In genomic region chr14:88500611-88501010, GRCh38 we compare ENCODE assay signal across 33 cellular contexts. TPM values are rescaled to one million over a fixed set of nuclear protein-coding genes. Genes with fewer than 3 reads are reported as not detected.
"Had no signal": no experiment of that assay in that cellular context is flagged by ENCODE, and none has a peak within 500 bp of the region (broad histone marks: within the 10 kb centered on the region; RNA-seq: fewer than 3 reads in every experiment).

No MANE protein-coding gene starts in this region.

- H3K4me1 ChIP-seq: body of pancreas, breast epithelium had no signal

- H3K4me3 Mint-ChIP-seq: activated B cell treated with CpG ODN at 0.5 μM for 24 hours; activated CD4-positive, alpha-beta memory T cell treated with anti-CD3 and anti-CD28 coated beads for 36 hours; activated CD4-positive, alpha-beta T cell treated with anti-CD3 and anti-CD28 coated beads, Interleukin-2, amount 10 ng/mL, durations not matched to agents 24 days and 14 days; activated CD8-positive, alpha-beta memory T cell treated with anti-CD3 and anti-CD28 coated beads, Interleukin-2, amount 10 ng/mL, durations not matched to agents 7 days and 5 days; activated CD8-positive, alpha-beta T cell treated with anti-CD3 and anti-CD28 coated beads for 36 hours; activated naive CD4-positive, alpha-beta T cell treated with anti-CD3 and anti-CD28 coated beads, Interleukin-2, amount 10 ng/mL, durations not matched to agents 7 days and 5 days; activated naive CD4-positive, alpha-beta T cell treated with anti-CD3 and anti-CD28 coated beads, Interleukin-2, amount 50 U/mL, for 24 hours; activated naive CD8-positive, alpha-beta T cell; activated naive CD8-positive, alpha-beta T cell treated with anti-CD3 and anti-CD28 coated beads, Interleukin-2, amount 10 ng/mL, durations not matched to agents 7 days and 5 days; activated naive CD8-positive, alpha-beta T cell treated with anti-CD3 and anti-CD28 coated beads, Interleukin-2, amount 50 U/mL, for 24 hours; activated T-cell treated with anti-CD3 and anti-CD28 coated beads, Interleukin-2, amount 50 U/mL, for 24 hours; T-helper 1 cell treated with Interleukin-12 subunit alpha and Interleukin-12 subunit beta and Interleukin-4 antibody, amounts not matched to agents 30 μg/mL and 1 μg/mL, for 36 hours; T-helper 2 cell treated with Interferon-gamma antibody and Interleukin-4, amounts not matched to agents 5 μg/mL and 100 μg/mL, for 36 hours had no signal

- DNase-seq: activated B cell treated with CpG ODN at 0.5 μM for 24 hours; activated CD4-positive, alpha-beta memory T cell treated with anti-CD3 and anti-CD28 coated beads for 36 hours; activated CD4-positive, alpha-beta T cell treated with anti-CD3 and anti-CD28 coated beads for 4 hours; activated CD4-positive, alpha-beta T cell treated with anti-CD3 and anti-CD28 coated beads, Interleukin-2, amount 10 ng/mL, durations not matched to agents 24 days and 14 days; activated CD4-positive, alpha-beta T cell treated with anti-CD3 and anti-CD28 coated beads, Interleukin-2, amount 50 U/mL, for 1 hour; activated CD4-positive, alpha-beta T cell treated with anti-CD3 and anti-CD28 coated beads, Interleukin-2, amount 50 U/mL, for 4 hours; activated CD4-positive, CD25-positive, alpha-beta regulatory T cell treated with anti-CD3 and anti-CD28 coated beads, Interleukin-2, amount 50 U/mL, for 72 hours; activated CD8-positive, alpha-beta memory T cell treated with anti-CD3 and anti-CD28 coated beads, Interleukin-2, amount 10 ng/mL, durations not matched to agents 7 days and 5 days; activated CD8-positive, alpha-beta memory T cell treated with anti-CD3 and anti-CD28 coated beads, Interleukin-2, amount 50 U/mL, for 48 hours; activated CD8-positive, alpha-beta T cell treated with anti-CD3 and anti-CD28 coated beads for 36 hours; activated effector memory CD4-positive, alpha-beta T cell treated with Interleukin-2 at 50 U/mL for 16 hours; activated gamma-delta T cell; activated naive CD4-positive, alpha-beta T cell treated with anti-CD3 and anti-CD28 coated beads, Interleukin-2, amount 10 ng/mL, durations not matched to agents 7 days and 5 days; activated naive CD4-positive, alpha-beta T cell treated with Interleukin-2 at 50 U/mL for 16 hours; activated naive CD8-positive, alpha-beta T cell treated with anti-CD3 and anti-CD28 coated beads, Interleukin-2, amount 10 ng/mL, durations not matched to agents 7 days and 5 days; activated naive CD8-positive, alpha-beta T cell treated with anti-CD3 and anti-CD28 coated beads, Interleukin-2, amount 50 U/mL, for 24 hours; activated T-cell treated with anti-CD3 and anti-CD28 coated beads, Interleukin-2, amount 50 U/mL, for 24 hours; activated T-cell treated with anti-CD3 and anti-CD28 coated beads, Interleukin-2, amount 50 U/mL, for 48 hours; aorta; body of pancreas; brain microvascular endothelial cell; central memory CD4-positive, alpha-beta T cell; T-helper 1 cell; T-helper 2 cell; T-helper 9 cell had no signal

- H3K4me1 Mint-ChIP-seq: activated B cell treated with CpG ODN at 0.5 μM for 24 hours; activated CD4-positive, alpha-beta T cell treated with anti-CD3 and anti-CD28 coated beads, Interleukin-2, amount 10 ng/mL, durations not matched to agents 24 days and 14 days; activated CD8-positive, alpha-beta memory T cell treated with anti-CD3 and anti-CD28 coated beads, Interleukin-2, amount 10 ng/mL, durations not matched to agents 7 days and 5 days; activated naive CD4-positive, alpha-beta T cell treated with anti-CD3 and anti-CD28 coated beads, Interleukin-2, amount 10 ng/mL, durations not matched to agents 7 days and 5 days; activated naive CD4-positive, alpha-beta T cell treated with anti-CD3 and anti-CD28 coated beads, Interleukin-2, amount 50 U/mL, for 24 hours; activated naive CD8-positive, alpha-beta T cell treated with anti-CD3 and anti-CD28 coated beads, Interleukin-2, amount 10 ng/mL, durations not matched to agents 7 days and 5 days; activated naive CD8-positive, alpha-beta T cell treated with anti-CD3 and anti-CD28 coated beads, Interleukin-2, amount 50 U/mL, for 24 hours had no signal

- H3K9me3 ChIP-seq: body of pancreas, breast epithelium had no signal

- H3K4me3 ChIP-seq: body of pancreas, breast epithelium had no signal

- H3K9me3 Mint-ChIP-seq: activated B cell treated with CpG ODN at 0.5 μM for 24 hours; activated CD4-positive, alpha-beta memory T cell treated with anti-CD3 and anti-CD28 coated beads for 36 hours; activated CD4-positive, alpha-beta T cell treated with anti-CD3 and anti-CD28 coated beads, Interleukin-2, amount 10 ng/mL, durations not matched to agents 24 days and 14 days; activated CD8-positive, alpha-beta T cell treated with anti-CD3 and anti-CD28 coated beads for 36 hours; activated naive CD4-positive, alpha-beta T cell treated with anti-CD3 and anti-CD28 coated beads, Interleukin-2, amount 10 ng/mL, durations not matched to agents 7 days and 5 days; activated naive CD4-positive, alpha-beta T cell treated with anti-CD3 and anti-CD28 coated beads, Interleukin-2, amount 50 U/mL, for 24 hours; activated naive CD8-positive, alpha-beta T cell treated with anti-CD3 and anti-CD28 coated beads, Interleukin-2, amount 10 ng/mL, durations not matched to agents 7 days and 5 days; activated naive CD8-positive, alpha-beta T cell treated with anti-CD3 and anti-CD28 coated beads, Interleukin-2, amount 50 U/mL, for 24 hours; activated T-cell treated with anti-CD3 and anti-CD28 coated beads, Interleukin-2, amount 50 U/mL, for 24 hours; activated T-helper 2 cell treated with anti-CD3 and anti-CD28 coated beads, Interferon-gamma antibody, Interleukin-2, Interleukin-4, amounts not matched to agents 10 μg/mL and 5 μg/mL and 100 μg/mL, durations not matched to agents 14 hours and 24 hours and 36 hours; T-helper 1 cell treated with Interleukin-12 subunit alpha and Interleukin-12 subunit beta and Interleukin-4 antibody, amounts not matched to agents 30 μg/mL and 1 μg/mL, for 36 hours; T-helper 2 cell treated with Interferon-gamma antibody and Interleukin-4, amounts not matched to agents 5 μg/mL and 100 μg/mL, for 36 hours had no signal

- H3K36me3 Mint-ChIP-seq: activated CD4-positive, alpha-beta memory T cell treated with anti-CD3 and anti-CD28 coated beads for 36 hours; activated CD8-positive, alpha-beta memory T cell treated with anti-CD3 and anti-CD28 coated beads, Interleukin-2, amount 10 ng/mL, durations not matched to agents 7 days and 5 days; activated naive CD4-positive, alpha-beta T cell treated with anti-CD3 and anti-CD28 coated beads, Interleukin-2, amount 10 ng/mL, durations not matched to agents 7 days and 5 days; activated naive CD4-positive, alpha-beta T cell treated with anti-CD3 and anti-CD28 coated beads, Interleukin-2, amount 50 U/mL, for 24 hours; activated naive CD8-positive, alpha-beta T cell; activated naive CD8-positive, alpha-beta T cell treated with anti-CD3 and anti-CD28 coated beads, Interleukin-2, amount 10 ng/mL, durations not matched to agents 7 days and 5 days had no signal

- H3K27ac Mint-ChIP-seq: activated B cell treated with CpG ODN at 0.5 μM for 24 hours; activated CD4-positive, alpha-beta memory T cell treated with anti-CD3 and anti-CD28 coated beads for 36 hours; activated CD4-positive, alpha-beta T cell treated with anti-CD3 and anti-CD28 coated beads, Interleukin-2, amount 10 ng/mL, durations not matched to agents 24 days and 14 days; activated CD8-positive, alpha-beta memory T cell treated with anti-CD3 and anti-CD28 coated beads, Interleukin-2, amount 10 ng/mL, durations not matched to agents 7 days and 5 days; activated CD8-positive, alpha-beta T cell treated with anti-CD3 and anti-CD28 coated beads for 36 hours; activated naive CD4-positive, alpha-beta T cell treated with anti-CD3 and anti-CD28 coated beads, Interleukin-2, amount 10 ng/mL, durations not matched to agents 7 days and 5 days; activated naive CD4-positive, alpha-beta T cell treated with anti-CD3 and anti-CD28 coated beads, Interleukin-2, amount 50 U/mL, for 24 hours; activated naive CD8-positive, alpha-beta T cell; activated naive CD8-positive, alpha-beta T cell treated with anti-CD3 and anti-CD28 coated beads, Interleukin-2, amount 10 ng/mL, durations not matched to agents 7 days and 5 days; activated naive CD8-positive, alpha-beta T cell treated with anti-CD3 and anti-CD28 coated beads, Interleukin-2, amount 50 U/mL, for 24 hours; activated T-cell treated with anti-CD3 and anti-CD28 coated beads, Interleukin-2, amount 50 U/mL, for 24 hours; activated T-helper 2 cell treated with anti-CD3 and anti-CD28 coated beads, Interferon-gamma antibody, Interleukin-2, Interleukin-4, amounts not matched to agents 10 μg/mL and 5 μg/mL and 100 μg/mL, durations not matched to agents 14 hours and 24 hours and 36 hours; T-helper 1 cell treated with Interleukin-12 subunit alpha and Interleukin-12 subunit beta and Interleukin-4 antibody, amounts not matched to agents 30 μg/mL and 1 μg/mL, for 36 hours; T-helper 2 cell treated with Interferon-gamma antibody and Interleukin-4, amounts not matched to agents 5 μg/mL and 100 μg/mL, for 36 hours had no signal

- H3K27me3 ChIP-seq: body of pancreas, brain microvascular endothelial cell, breast epithelium had no signal

- H3K27ac ChIP-seq: body of pancreas, brain microvascular endothelial cell, breast epithelium, VCaP had no signal

- ATAC-seq: activated CD8-positive, alpha-beta memory T cell treated with anti-CD3 and anti-CD28 coated beads, Interleukin-2, amount 10 ng/mL, durations not matched to agents 7 days and 5 days; activated CD8-positive, alpha-beta T cell treated with anti-CD3 and anti-CD28 coated beads for 36 hours; activated naive CD8-positive, alpha-beta T cell treated with anti-CD3 and anti-CD28 coated beads, Interleukin-2, amount 50 U/mL, for 24 hours; body of pancreas had no signal

- FAIRE-seq: TTC549 had no signal

RNA-seq across cellular contexts. Expression of gene PTPN21, which starts 54.2 kb away (rescaled TPM):
- total RNA-seq: activated CD8-positive, alpha-beta T cell treated with anti-CD3 and anti-CD28 coated beads for 36 hours; activated naive CD8-positive, alpha-beta T cell treated with anti-CD3 and anti-CD28 coated beads, Interleukin-2, amount 10 ng/mL, durations not matched to agents 7 days and 5 days had no signal
